ENCODE assay signal across 18 cellular contexts in genomic region chr1:22591576-22591975, GRCh38. TPM values are rescaled to one million over a fixed set of nuclear protein-coding genes. Genes with fewer than 3 reads are reported as not detected.
A peak's percentile ranks its signal among the peaks of the same experiment; 100 is the strongest.
DNase-seq lines count a peak whose midpoint lies in the region; FAIRE-seq and TF ChIP-seq lines count a peak whose summit lies in the region.
"Had no signal": no experiment of that assay in that cellular context is flagged by ENCODE, and none has a peak within 500 bp of the region (broad histone marks: within the 10 kb centered on the region; RNA-seq: fewer than 3 reads in every experiment).

No MANE protein-coding gene starts in this region.

- no peak overlapping the region for H3K23ac ChIP-seq in H1 (ENCODE audit: insufficient read length)
- H3K23ac ChIP-seq in neuronal stem cell (ENCODE audit: low read depth, low read length, poor library complexity): no peak overlapping the region

- H2BK12ac ChIP-seq in H1 (ENCODE audit: low read depth, low read length) (peak overlapping the region; percentile 27; the same call in 1 of the 2 replicates), neuronal stem cell (ENCODE audit: low read length) (no peak overlapping the region)

- H2BK15ac ChIP-seq in H1 (ENCODE audit: low read length) (no peak overlapping the region), neuronal stem cell (ENCODE audit: low read length) (no peak overlapping the region)

- H2BK5ac ChIP-seq in H1 (ENCODE audit: low read depth, low read length) (0 out of 2 replicates have a peak overlapping the region, but pooled peaks have one; percentile 44), neuronal stem cell (ENCODE audit: low read length) (peak overlapping the region; percentile 11)

- no peaks in the 10 kb centered on the region for H4K20me1 ChIP-seq in H1 (replicated peaks in 1 of 2; ENCODE audit: control insufficient read depth in 1 of 2, insufficient read depth in 2 of 2, low read length in 2 of 2)
- H4K20me1 ChIP-seq: BLaER1 had no signal

- H3K14ac ChIP-seq in H1 (ENCODE audit: insufficient read length) (no peak overlapping the region), neuronal stem cell (ENCODE audit: low read length) (no peak overlapping the region)

- H3K79me1 ChIP-seq in H1 (ENCODE audit: low read depth, low read length) (no peaks in the 10 kb centered on the region), neuronal stem cell (ENCODE audit: low read depth, low read length) (peaks cover 1% of the 10 kb centered on the region)

- H3K56ac ChIP-seq in H1 (replicated peaks; ENCODE audit: insufficient read length, low read depth, low read length): no peak overlapping the region

- no peak overlapping the region for H3K27ac ChIP-seq in H1 (ENCODE audit: low read depth, low read length)
- H3K27ac ChIP-seq in neuronal stem cell (replicated peaks; ENCODE audit: low read length): no peak overlapping the region
- H3K27ac ChIP-seq: BLaER1 had no signal

- FAIRE-seq in HTR-8/SVneo (lab: Jason Lieb, UNC) (no peak), H1 (lab: Jason Lieb, UNC) (no peak)
- FAIRE-seq: G401.6, GM12892 had no signal

- H4K91ac ChIP-seq in H1 (replicated peaks; ENCODE audit: insufficient read length, low read length) (no peak overlapping the region), neuronal stem cell (ENCODE audit: low read depth, low read length, poor library complexity) (no peak overlapping the region)

- no peak overlapping the region for H4K5ac ChIP-seq in H1 (ENCODE audit: insufficient read length, low read depth, low read length)

- no peak overlapping the region for H3K4me3 ChIP-seq in H1 (ENCODE audit: extremely low read depth in 1 of 4, insufficient read depth in 2 of 4, low read depth in 3 of 4, low read length in 4 of 4)
- H3K4me3 ChIP-seq in neuronal stem cell (ENCODE audit: low read length in 2 of 2): no peak overlapping the region
- H3K4me3 ChIP-seq: BLaER1, GM23338, HAP-1 had no signal

- DNase-seq in EL: peak; percentile 6
- DNase-seq in HTR-8/SVneo (ENCODE audit: insufficient read length, low spot score): peak; percentile 24
- DNase-seq in H1 (ENCODE audit: low read depth in 1 of 2, low spot score in 2 of 2): no peak
- DNase-seq in neuronal stem cell (ENCODE audit: low spot score): no peak
- DNase-seq in DMS153 treated with DMSO at 0.1 percent for 48 hours (lab: John Stamatoyannopoulos, UW; ENCODE audit: unreplicated experiment): no peak
- no peak for DNase-seq in NCI-H1417 treated with DMSO at 0.1 percent for 48 hours (lab: John Stamatoyannopoulos, UW)
- DNase-seq in SKM-1 (lab: John Stamatoyannopoulos, UW; ENCODE audit: unreplicated experiment): no peak
- DNase-seq: 8988T; AML-193; Caco-2; CD8-positive, alpha-beta memory T cell; DMS53 had no signal

- H3K4me2 ChIP-seq in H1 (ENCODE audit: insufficient read depth in 1 of 2, low read depth in 2 of 2, low read length in 2 of 2) (peak overlapping the region in 1 of 2 experiments; percentile 13; a peak in 1 of 4 replicates), neuronal stem cell (ENCODE audit: insufficient read depth, low read length, poor library complexity, severe bottlenecking) (no peak overlapping the region)
- H3K4me2 ChIP-seq: BLaER1, GM23338 had no signal

- H3K9me3 ChIP-seq in H1 (ENCODE audit: insufficient read depth in 2 of 2, low read depth in 1 of 2, low read length in 1 of 2) (no peaks in the 10 kb centered on the region), neuronal stem cell (replicated peaks in 1 of 2; ENCODE audit: control insufficient read depth in 2 of 2, insufficient read depth in 1 of 2, low read depth in 1 of 2, low read length in 2 of 2) (peaks cover 0 to 1% of the 10 kb centered on the region in 2 donors)
- H3K9me3 ChIP-seq: BLaER1, Caco-2, HAP-1 had no signal

- no peak overlapping the region for H2BK20ac ChIP-seq in H1 (ENCODE audit: low read length)

- H3K27me3 ChIP-seq in H1 (replicated peaks in 1 of 4; ENCODE audit: control insufficient read depth in 3 of 4, extremely low read depth in 1 of 4, insufficient read depth in 3 of 4, low read length in 3 of 4) (no peaks in the 10 kb centered on the region), neuronal stem cell (ENCODE audit: control insufficient read depth in 3 of 3, insufficient read depth in 3 of 3, low read depth in 1 of 3, low read length in 3 of 3) (peaks cover 0 to 87% (median 25%) of the 10 kb centered on the region in 3 experiments)
- H3K27me3 ChIP-seq: BLaER1 had no signal

- H3K23me2 ChIP-seq in H1 (ENCODE audit: low read depth, low read length): peaks cover 3% of the 10 kb centered on the region; the same call in 1 of the 2 replicates

- H2BK120ac ChIP-seq in H1 (replicated peaks; ENCODE audit: low read depth, low read length) (no peak overlapping the region), neuronal stem cell (ENCODE audit: low read depth, low read length) (no peak overlapping the region)

- CTCF ChIA-PET in H1 (lab: Charles Lee; ENCODE audit: partially characterized antibody): interaction anchor here (0.7 to 1.5 kb wide), 9 partner anchors 12 to 157 kb away, joined by 3 to 6 read pairs (median 3); no protein-coding TSS in a partner anchor

- no peak overlapping the region for H2AFZ ChIP-seq in H1 (ENCODE audit: low read length)
- H2AFZ ChIP-seq in neuronal stem cell (ENCODE audit: low read length): no peak overlapping the region
- H2AFZ ChIP-seq: GM23338 had no signal

- H4K8ac ChIP-seq in H1 (ENCODE audit: extremely low read depth, insufficient read depth, low read length) (no peak overlapping the region), neuronal stem cell (ENCODE audit: low read depth, low read length) (no peak overlapping the region)

- no peaks in the 10 kb centered on the region for H3K79me2 ChIP-seq in H1 (ENCODE audit: control insufficient read depth in 1 of 2, insufficient read depth in 2 of 2, low read length in 2 of 2)

- no peak for TF ChIP-seq EP300 in H1 (IDR thresholded peaks at IDR 0.05; ENCODE audit: borderline replicate concordance in 1 of 2, low read depth in 2 of 2, low read length in 2 of 2)

- no peak overlapping the region for H3K18ac ChIP-seq in H1 (ENCODE audit: extremely low read depth, low read length)
- H3K18ac ChIP-seq in neuronal stem cell (ENCODE audit: low read length): peak overlapping the region; percentile 13

- POLR2A ChIA-PET in H1 (lab: Charles Lee; ENCODE audit: partially characterized antibody): interaction anchor here (0.8 to 1.4 kb wide), 2 partner anchors 19 to 63 kb away, joined by 3 read pairs; no protein-coding TSS in a partner anchor

- peaks cover 0 to 10% (median 2%) of the 10 kb centered on the region in 4 experiments; a peak in 3 of 7 replicates for H3K4me1 ChIP-seq in H1 (replicated peaks in 1 of 4; ENCODE audit: control insufficient read depth in 3 of 4, insufficient read depth in 4 of 4, low read length in 3 of 4)
- H3K4me1 ChIP-seq in neuronal stem cell (ENCODE audit: control insufficient read depth in 2 of 2, insufficient read depth in 1 of 2, low read depth in 1 of 2, low read length in 2 of 2): peaks cover 0 to 2% of the 10 kb centered on the region in 2 donors
- H3K4me1 ChIP-seq: Caco-2, HAP-1 had no signal

- no peak for TF ChIP-seq CTCF in H1 (IDR thresholded peaks at IDR 0.05; ENCODE audit: control extremely low read depth in 1 of 3, insufficient read depth in 1 of 3, low read depth in 1 of 3, low read length in 3 of 3)

- H3K4ac ChIP-seq in H1 (replicated peaks; ENCODE audit: insufficient read length, low read depth, low read length) (no peak overlapping the region), neuronal stem cell (ENCODE audit: low read length) (no peak overlapping the region)

- H3K9ac ChIP-seq in H1 (replicated peaks in 1 of 4; ENCODE audit: extremely low read depth in 1 of 4, low read depth in 3 of 4, low read length in 3 of 4) (no peak overlapping the region), neuronal stem cell (ENCODE audit: low read depth, low read length, poor library complexity) (no peak overlapping the region)
- H3K9ac ChIP-seq: BLaER1 had no signal

- H2AK5ac ChIP-seq in H1 (ENCODE audit: low read depth, low read length) (no peak overlapping the region), neuronal stem cell (ENCODE audit: low read depth, low read length) (no peak overlapping the region)

- H3K36me3 ChIP-seq in H1 (ENCODE audit: control insufficient read depth in 2 of 4, insufficient read depth in 4 of 4, low read length in 3 of 4): no peaks in the 10 kb centered on the region
- H3K36me3 ChIP-seq in neuronal stem cell (replicated peaks in 1 of 2; ENCODE audit: control insufficient read depth in 2 of 2, insufficient read depth in 2 of 2, low read length in 2 of 2): no peaks in the 10 kb centered on the region
- H3K36me3 ChIP-seq: BLaER1, HAP-1 had no signal

- no peak for TF ChIP-seq POLR2A in H1 (IDR thresholded peaks at IDR 0.05; ENCODE audit: control extremely low read depth in 1 of 2, low read depth in 2 of 2, low read length in 2 of 2)

- TF ChIP-seq RAD21 in H1 (IDR thresholded peaks at IDR 0.05 in 1 of 2, conservative IDR thresholded peaks at IDR 0.05 in 1 of 2; ENCODE audit: low read depth in 2 of 2, low read length in 2 of 2): no peak

- 78% methylated on average over 8 of the region's 8 CpGs; no CpG with 5 or more reads in 1 of the 2 experiments for WGBS in H1 (ENCODE audit: extremely low coverage in 1 of 2, insufficient coverage in 1 of 2, insufficient read length in 1 of 2, insufficient replicate concordance in 2 of 2, low coverage in 1 of 2, low lambda C conversion rate in 2 of 2, missing lambda C conversion rate in 1 of 2), 2 experiments
- no CpG with 5 or more reads among the region's 8 CpGs for WGBS in neuronal stem cell (ENCODE audit: extremely low coverage in 2 of 2, insufficient read length in 2 of 2, insufficient replicate concordance in 1 of 2), 2 donors

RNA-seq across cellular contexts. Expression of gene EPHA8, which starts 28.3 kb away (rescaled TPM):
- total RNA-seq in H1 (2021; fragmentation: NEBNext Ultra II Directional; extraction: Animal tissue kit (Norgen Biotek cat#: 25700)): 4.0 and 4.3 TPM in 2 replicates
- polyA plus RNA-seq in H1 (2011; rRNA removed): 8.4 and 9.5 TPM in 2 replicates
- polyA plus RNA-seq in H1 (2011; cell fraction: cytosol; rRNA removed): 5.5 TPM
- polyA plus RNA-seq in H1 (2011; cell fraction: nucleus; rRNA removed): 8.1 TPM
- 2.0 to 5.1 TPM (median 3.7 TPM) in 4 replicates for polyA plus RNA-seq in H1 (2012, experiment 1 of 2)
- polyA plus RNA-seq in H1 (2012, experiment 2 of 2): 3.1 TPM
- polyA plus RNA-seq in H1 (2013, experiment 1 of 2): 3.9 TPM
- 3.8 TPM for polyA plus RNA-seq in H1 (2013, experiment 2 of 2)
- 1.6 and 2.0 TPM in 2 replicates for polyA minus RNA-seq in H1 (2011; rRNA and poly(A)+ RNA removed)
- polyA minus RNA-seq in H1 (2011; cell fraction: cytosol; rRNA and poly(A)+ RNA removed): 1.9 TPM
- polyA minus RNA-seq in H1 (2011; cell fraction: nucleus; rRNA and poly(A)+ RNA removed): 3.2 TPM
- polyA plus RNA-seq in neuronal stem cell (2013, experiment 1 of 2): 0.03 TPM
- polyA plus RNA-seq in neuronal stem cell (2013, experiment 2 of 2): 0.04 TPM
- total RNA-seq: Caco-2; CD8-positive, alpha-beta memory T cell; Daoy had no signal
- polyA plus RNA-seq: CD8-positive, alpha-beta memory T cell had no signal

RNA-seq across cellular contexts. Expression of gene C1QA, which starts 44.9 kb away (rescaled TPM):
- not detected in 2 replicates for total RNA-seq in H1 (2021; fragmentation: NEBNext Ultra II Directional; extraction: Animal tissue kit (Norgen Biotek cat#: 25700))
- not detected in 2 replicates for polyA plus RNA-seq in H1 (2011; rRNA removed)
- polyA plus RNA-seq in H1 (2011; cell fraction: cytosol; rRNA removed): not detected
- polyA plus RNA-seq in H1 (2011; cell fraction: nucleus; rRNA removed): not detected
- not detected in 4 replicates for polyA plus RNA-seq in H1 (2012, experiment 1 of 2)
- not detected for polyA plus RNA-seq in H1 (2012, experiment 2 of 2)
- not detected for polyA plus RNA-seq in H1 (2013, experiment 1 of 2)
- polyA plus RNA-seq in H1 (2013, experiment 2 of 2): not detected
- not detected in 2 replicates for polyA minus RNA-seq in H1 (2011; rRNA and poly(A)+ RNA removed)
- not detected for polyA minus RNA-seq in H1 (2011; cell fraction: cytosol; rRNA and poly(A)+ RNA removed)
- polyA minus RNA-seq in H1 (2011; cell fraction: nucleus; rRNA and poly(A)+ RNA removed): not detected
- not detected for polyA plus RNA-seq in neuronal stem cell (2013, experiment 1 of 2)
- not detected for polyA plus RNA-seq in neuronal stem cell (2013, experiment 2 of 2)
- total RNA-seq: Caco-2, Daoy, GM23338 had no signal
- polyA plus RNA-seq: CD8-positive, alpha-beta memory T cell; GM23338 had no signal

RNA-seq across cellular contexts. Expression of gene C1QC, which starts 51.9 kb away (rescaled TPM):
- not detected in 2 replicates for total RNA-seq in H1 (2021; fragmentation: NEBNext Ultra II Directional; extraction: Animal tissue kit (Norgen Biotek cat#: 25700))
- polyA plus RNA-seq in H1 (2011; rRNA removed): not detected in 2 replicates
- polyA plus RNA-seq in H1 (2011; cell fraction: cytosol; rRNA removed): not detected
- not detected for polyA plus RNA-seq in H1 (2011; cell fraction: nucleus; rRNA removed)
- not detected in 4 replicates for polyA plus RNA-seq in H1 (2012, experiment 1 of 2)
- not detected for polyA plus RNA-seq in H1 (2012, experiment 2 of 2)
- polyA plus RNA-seq in H1 (2013, experiment 1 of 2): not detected
- polyA plus RNA-seq in H1 (2013, experiment 2 of 2): not detected
- not detected in 2 replicates for polyA minus RNA-seq in H1 (2011; rRNA and poly(A)+ RNA removed)
- not detected for polyA minus RNA-seq in H1 (2011; cell fraction: cytosol; rRNA and poly(A)+ RNA removed)
- not detected for polyA minus RNA-seq in H1 (2011; cell fraction: nucleus; rRNA and poly(A)+ RNA removed)
- not detected for polyA plus RNA-seq in neuronal stem cell (2013, experiment 1 of 2)
- polyA plus RNA-seq in neuronal stem cell (2013, experiment 2 of 2): not detected
- total RNA-seq: Caco-2, Daoy, GM23338 had no signal
- polyA plus RNA-seq: CD8-positive, alpha-beta memory T cell; GM23338 had no signal

Comparison
In these comparisons a context has a peak if more than half of its experiments do, and no peak if none do; other contexts are left out.
1. DNase-seq: peak in EL (single experiment) and HTR-8/SVneo (single experiment); none in H1 (0 of 2), neuronal stem cell (single experiment), DMS153 treated with DMSO at 0.1 percent for 48 hours (single experiment), NCI-H1417 treated with DMSO at 0.1 percent for 48 hours (single experiment) and SKM-1 (single experiment).